In the genomic region with DNA sequence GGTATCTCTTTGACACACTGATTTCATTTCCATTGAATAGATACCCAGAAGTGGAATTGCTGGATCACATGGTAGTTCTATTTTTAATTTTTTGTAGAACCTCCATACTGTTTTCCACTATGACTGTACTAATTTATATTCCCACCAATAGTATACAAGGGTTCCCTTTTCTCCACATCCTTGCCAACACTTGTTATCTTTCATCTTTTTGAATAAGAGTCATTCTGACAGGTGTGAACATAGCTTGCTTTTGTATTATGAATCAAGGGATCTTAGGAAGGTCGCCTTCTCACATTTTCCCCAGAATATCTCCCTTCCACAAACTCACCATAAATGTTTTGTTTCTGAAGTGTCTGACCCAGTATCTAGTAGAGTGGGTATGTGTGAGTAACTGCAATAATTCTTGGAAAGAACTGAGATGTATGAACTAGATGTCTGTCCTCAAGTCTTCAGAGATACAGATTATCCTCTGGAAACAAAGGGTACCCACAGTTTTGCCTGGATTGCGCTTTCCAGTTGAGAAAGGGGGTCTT, we compare ENCODE assay signal across 16 cellular contexts. TPM values are rescaled to one million over a fixed set of nuclear protein-coding genes. Genes with fewer than 3 reads are reported as not detected.
DNase-seq lines count a peak whose midpoint lies in the region; ATAC-seq and TF ChIP-seq lines count a peak whose summit lies in the region.
"Had no signal": no experiment of that assay in that cellular context is flagged by ENCODE, and none has a peak within 500 bp of the region (broad histone marks: within the 10 kb centered on the region; RNA-seq: fewer than 3 reads in every experiment).

No MANE protein-coding gene starts in this region.

- no peaks in the 10 kb centered on the region for H3K27me3 Mint-ChIP-seq in GM23338 (ENCODE audit: insufficient read depth, low read depth, poor library complexity)
- H3K27me3 Mint-ChIP-seq in stimulated activated naive CD8-positive, alpha-beta T cell treated with anti-CD3 and anti-CD28 coated beads, Interleukin-15, Interleukin-2, amounts not matched to agents 100 ng/mL and 50 ng/mL, for 24 hours: peaks cover 4% of the 10 kb centered on the region

- H3K4me1 ChIP-seq in GM23338 (ENCODE audit: insufficient read depth) (peaks cover 13% of the 10 kb centered on the region; the same call in 1 of the 2 replicates), RWPE2 (ENCODE audit: insufficient read depth, poor library complexity, severe bottlenecking) (peaks cover 21% of the 10 kb centered on the region)

- no peaks in the 10 kb centered on the region for H3K27me3 ChIP-seq in GM23338 (ENCODE audit: insufficient read depth)
- no peaks in the 10 kb centered on the region for H3K27me3 ChIP-seq in RWPE2 (ENCODE audit: insufficient read depth, poor library complexity, severe bottlenecking)
- H3K27me3 ChIP-seq: esophagus squamous epithelium, spleen, testis had no signal

- peak overlapping the region; percentile 60; the same call in 1 of the 2 replicates for H2AFZ ChIP-seq in GM23338

- no peak for DNase-seq in GM23338 (ENCODE audit: low spot score)
- no peak for DNase-seq in RWPE2 (ENCODE audit: low spot score)
- DNase-seq in coronary artery (ENCODE audit: low spot score): no peak
- no peak for DNase-seq in DMS153 treated with DMSO at 0.1 percent for 48 hours (lab: John Stamatoyannopoulos, UW; ENCODE audit: unreplicated experiment)
- DNase-seq: activated CD4-positive, alpha-beta T cell treated with anti-CD3 and anti-CD28 coated beads, Interleukin-2, amount 50 U/mL, for 1 hour; activated naive CD8-positive, alpha-beta T cell treated with anti-CD3 and anti-CD28 coated beads, Interleukin-2, amount 10 ng/mL, durations not matched to agents 7 days and 5 days; effector CD8-positive, alpha-beta T cell; esophagus squamous epithelium; NCI-H2107; NCI-H526; SHP77; spleen had no signal

- no peak overlapping the region for H3K4me2 ChIP-seq in GM23338

- no peaks in the 10 kb centered on the region for H3K9me3 ChIP-seq in RWPE2 (ENCODE audit: severe bottlenecking)
- H3K9me3 ChIP-seq: esophagus squamous epithelium, spleen, testis had no signal

- no peaks in the 10 kb centered on the region for H3K9me3 Mint-ChIP-seq in GM23338
- H3K9me3 Mint-ChIP-seq in stimulated activated naive CD8-positive, alpha-beta T cell treated with anti-CD3 and anti-CD28 coated beads, Interleukin-15, Interleukin-2, amounts not matched to agents 100 ng/mL and 50 ng/mL, for 24 hours: no peaks in the 10 kb centered on the region
- H3K9me3 Mint-ChIP-seq: activated naive CD8-positive, alpha-beta T cell treated with anti-CD3 and anti-CD28 coated beads, Interleukin-2, amount 10 ng/mL, durations not matched to agents 7 days and 5 days had no signal

- H3K4me1 Mint-ChIP-seq in GM23338: peaks cover 12% of the 10 kb centered on the region
- peaks cover 41% of the 10 kb centered on the region for H3K4me1 Mint-ChIP-seq in stimulated activated naive CD8-positive, alpha-beta T cell treated with anti-CD3 and anti-CD28 coated beads, Interleukin-15, Interleukin-2, amounts not matched to agents 100 ng/mL and 50 ng/mL, for 24 hours (ENCODE audit: low read depth)
- H3K4me1 Mint-ChIP-seq: activated naive CD8-positive, alpha-beta T cell treated with anti-CD3 and anti-CD28 coated beads, Interleukin-2, amount 10 ng/mL, durations not matched to agents 7 days and 5 days had no signal

- TF ChIP-seq CTCF in GM23338 (conservative IDR thresholded peaks at IDR 0.05; ENCODE audit: low read depth in 2 of 2): no peak
- no peak for TF ChIP-seq CTCF in RWPE2 (IDR thresholded peaks at IDR 0.05; ENCODE audit: poor library complexity, severe bottlenecking)
- no peak for TF ChIP-seq CTCF in coronary artery (IDR thresholded peaks at IDR 0.05)

- no peaks in the 10 kb centered on the region for H3K79me2 ChIP-seq in GM23338 (replicated peaks; ENCODE audit: insufficient read depth)

- ATAC-seq in GM23338: no peak
- no peak for ATAC-seq in RWPE2 (ENCODE audit: low read depth)
- no peak for ATAC-seq in GM21825 (IDR thresholded peaks at IDR 0.05; ENCODE audit: unreplicated experiment)
- ATAC-seq in GM18519 (IDR thresholded peaks at IDR 0.05; ENCODE audit: low FRiP score, unreplicated experiment): no peak

- no peaks in the 10 kb centered on the region for H3K9me2 ChIP-seq in GM23338 (ENCODE audit: insufficient read depth)

- H3F3A ChIP-seq in GM23338 (replicated peaks; ENCODE audit: low read depth): no peaks in the 10 kb centered on the region

- H3K36me3 ChIP-seq in GM23338 (ENCODE audit: insufficient read depth) (no peaks in the 10 kb centered on the region), RWPE2 (ENCODE audit: low read depth) (no peaks in the 10 kb centered on the region)
- H3K36me3 ChIP-seq: esophagus squamous epithelium, spleen had no signal

- H3K4me3 ChIP-seq in GM23338 (no peak overlapping the region), RWPE2 (ENCODE audit: severe bottlenecking) (no peak overlapping the region), coronary artery (no peak overlapping the region)
- H3K4me3 ChIP-seq: esophagus squamous epithelium, spleen, testis had no signal

- no peaks in the 10 kb centered on the region for H4K20me1 ChIP-seq in GM23338 (replicated peaks; ENCODE audit: insufficient read depth)

- no peaks in the 10 kb centered on the region for H3K36me3 Mint-ChIP-seq in GM23338 (ENCODE audit: low read depth)
- H3K36me3 Mint-ChIP-seq in stimulated activated naive CD8-positive, alpha-beta T cell treated with anti-CD3 and anti-CD28 coated beads, Interleukin-15, Interleukin-2, amounts not matched to agents 100 ng/mL and 50 ng/mL, for 24 hours (ENCODE audit: low read depth): no peaks in the 10 kb centered on the region
- H3K36me3 Mint-ChIP-seq: activated naive CD8-positive, alpha-beta T cell treated with anti-CD3 and anti-CD28 coated beads, Interleukin-2, amount 10 ng/mL, durations not matched to agents 7 days and 5 days had no signal

- peak overlapping the region; percentile 26; the same call in 1 of the 2 replicates for H3K27ac Mint-ChIP-seq in GM23338
- H3K27ac Mint-ChIP-seq in stimulated activated naive CD8-positive, alpha-beta T cell treated with anti-CD3 and anti-CD28 coated beads, Interleukin-15, Interleukin-2, amounts not matched to agents 100 ng/mL and 50 ng/mL, for 24 hours: peak overlapping the region; percentile 81
- H3K27ac Mint-ChIP-seq: activated naive CD8-positive, alpha-beta T cell treated with anti-CD3 and anti-CD28 coated beads, Interleukin-2, amount 10 ng/mL, durations not matched to agents 7 days and 5 days had no signal

- H3K27ac ChIP-seq in GM23338 (ENCODE audit: low read depth) (no peak overlapping the region), RWPE2 (ENCODE audit: poor library complexity, severe bottlenecking) (peak overlapping the region; percentile 61), coronary artery (peak overlapping the region; percentile 50 to 77)
- H3K27ac ChIP-seq: spleen had no signal

- H3K4me3 Mint-ChIP-seq in GM23338: no peak overlapping the region
- H3K4me3 Mint-ChIP-seq in stimulated activated naive CD8-positive, alpha-beta T cell treated with anti-CD3 and anti-CD28 coated beads, Interleukin-15, Interleukin-2, amounts not matched to agents 100 ng/mL and 50 ng/mL, for 24 hours: no peak overlapping the region
- H3K4me3 Mint-ChIP-seq: activated naive CD8-positive, alpha-beta T cell treated with anti-CD3 and anti-CD28 coated beads, Interleukin-2, amount 10 ng/mL, durations not matched to agents 7 days and 5 days had no signal

TF ChIP-seq in GM23338, 12 proteins besides CTCF, POLR2A, EP300 and RAD21 (continues in another document):
- TF ChIP-seq JUNB (IDR thresholded peaks at IDR 0.05; ENCODE audit: unreplicated experiment) (no peak), EZH2phosphoT487 (IDR thresholded peaks at IDR 0.05; ENCODE audit: unreplicated experiment) (no peak)

RNA-seq across cellular contexts. Expression of gene SP3, which starts 17.1 kb away (rescaled TPM):
- 96.9 and 110 TPM in 2 replicates for total RNA-seq in GM23338 (2014; rRNA removed; shearing (Covaris generic))
- polyA plus RNA-seq in GM23338 (2016; fragmentation: Nextera tagmentation; extraction: Ambion mirVana): 21.9 and 24.1 TPM in 2 replicates
